In genomic region chr2:228447266-228447915, GRCh38 we compare ENCODE assay signal across 26 cellular contexts.
DNase-seq lines count a peak whose midpoint lies in the region; TF ChIP-seq lines count a peak whose summit lies in the region.
"Had no signal": no experiment of that assay in that cellular context is flagged by ENCODE, and none has a peak within 500 bp of the region (broad histone marks: within the 10 kb centered on the region; RNA-seq: fewer than 3 reads in every experiment).

No MANE protein-coding gene starts in this region.

- H3K4me3 Mint-ChIP-seq in glutamatergic neuron (ENCODE audit: unreplicated experiment), result no peak overlapping the region
- H3K4me3 Mint-ChIP-seq in activated naive CD4-positive, alpha-beta T cell treated with anti-CD3 and anti-CD28 coated beads for 36 hours, result no peak overlapping the region
- H3K4me3 Mint-ChIP-seq: activated CD4-positive, alpha-beta memory T cell treated with anti-CD3 and anti-CD28 coated beads for 36 hours; central memory CD8-positive, alpha-beta T cell; T-cell had no signal

- DNase-seq in DMS79 (lab: John Stamatoyannopoulos, UW) (peak; percentile 65), GM23248 (peak; percentile 7), NCI-H69 (lab: John Stamatoyannopoulos, UW) (peak; percentile 59), glutamatergic neuron (no peak), KBM-7 (no peak), medulla oblongata (ENCODE audit: extremely low spot score) (no peak)
- no peak for DNase-seq in stimulated activated CD8-positive, alpha-beta memory T cell treated with anti-CD3 and anti-CD28 coated beads, Interleukin-4, amount 100 ng/mL, for 48 hours
- DNase-seq in activated naive CD4-positive, alpha-beta T cell treated with anti-CD3 and anti-CD28 coated beads for 36 hours, result no peak
- DNase-seq: activated CD4-positive, alpha-beta memory T cell treated with anti-CD3 and anti-CD28 coated beads for 36 hours; activated effector memory CD4-positive, alpha-beta T cell treated with Interleukin-2 at 50 U/mL for 16 hours; DND-41; KG1; left colon; mesenchymal stem cell; NK-92 treated with Interleukin-12 subunit alpha and Interleukin-12 subunit beta, amount 100 ng/mL, for 24 hours; Peyer's patch; psoas muscle; stimulated activated CD4-positive, alpha-beta T cell treated with anti-CD3 and anti-CD28 coated beads, Interleukin-15, amount 100 ng/mL, for 24 hours; stimulated activated naive CD4-positive, alpha-beta T cell treated with Interleukin-2 at 50 U/mL for 16 hours; T-cell; testis; uterus had no signal

- no peaks in the 10 kb centered on the region for H3K9me3 ChIP-seq in GM23248 (ENCODE audit: low read depth)
- H3K9me3 ChIP-seq: Peyer's patch, psoas muscle, testis, uterus had no signal

- H3K27me3 ChIP-seq in GM23248 (replicated peaks; ENCODE audit: insufficient read depth), result no peaks in the 10 kb centered on the region
- H3K27me3 ChIP-seq: Peyer's patch, SJSA1, testis, uterus had no signal

- no peak overlapping the region for H3K9ac ChIP-seq in GM23248

- no peaks in the 10 kb centered on the region for H4K20me1 ChIP-seq in GM23248 (ENCODE audit: insufficient read depth)

- H3K4me2 ChIP-seq in GM23248 (ENCODE audit: unreplicated experiment), result no peak overlapping the region

- 52 to 63% methylated on average over 1 of the region's 1 CpG for WGBS in GM23248 (ENCODE audit: low coverage in 1 of 2, low lambda C conversion rate in 2 of 2, missing lambda C conversion rate in 2 of 2), 2 experiments

- H3K4me3 ChIP-seq in GM23248, result no peak overlapping the region
- H3K4me3 ChIP-seq: GM12878, Peyer's patch, psoas muscle, SJSA1, testis, uterus had no signal

- H3K79me2 ChIP-seq in GM23248 (ENCODE audit: insufficient read depth), result no peaks in the 10 kb centered on the region

- H3K27ac Mint-ChIP-seq in glutamatergic neuron (ENCODE audit: unreplicated experiment), result peak overlapping the region; percentile 88
- no peak overlapping the region for H3K27ac Mint-ChIP-seq in activated naive CD4-positive, alpha-beta T cell treated with anti-CD3 and anti-CD28 coated beads for 36 hours
- H3K27ac Mint-ChIP-seq: activated CD4-positive, alpha-beta memory T cell treated with anti-CD3 and anti-CD28 coated beads for 36 hours; T-cell had no signal

- no peak overlapping the region for H2AFZ ChIP-seq in GM23248

- CTCF ChIA-PET in activated naive CD4-positive, alpha-beta T cell treated with anti-CD3 and anti-CD28 coated beads for 36 hours (lab: Charles Lee), result no interaction called here

- intact Hi-C loops in activated naive CD4-positive, alpha-beta T cell treated with anti-CD3 and anti-CD28 coated beads for 36 hours (cut with micrococcal nuclease), result no loop called here

- H3K36me3 Mint-ChIP-seq in glutamatergic neuron (ENCODE audit: unreplicated experiment), result no peaks in the 10 kb centered on the region
- H3K36me3 Mint-ChIP-seq in activated naive CD4-positive, alpha-beta T cell treated with anti-CD3 and anti-CD28 coated beads for 36 hours (ENCODE audit: low read depth), result no peaks in the 10 kb centered on the region
- H3K36me3 Mint-ChIP-seq: activated CD4-positive, alpha-beta memory T cell treated with anti-CD3 and anti-CD28 coated beads for 36 hours; T-cell had no signal

- in situ Hi-C loops in GM23248 (cut with MboI), result no loop called here
- in situ Hi-C loops in KBM-7 (cut with MboI; ENCODE audit: low pct_unique_long_range_greater_than_20kb, low sequenced_read_pairs), result no loop called here

- H3K27me3 Mint-ChIP-seq in glutamatergic neuron (ENCODE audit: unreplicated experiment), result no peaks in the 10 kb centered on the region
- no peaks in the 10 kb centered on the region for H3K27me3 Mint-ChIP-seq in activated naive CD4-positive, alpha-beta T cell treated with anti-CD3 and anti-CD28 coated beads for 36 hours (ENCODE audit: low read depth)
- H3K27me3 Mint-ChIP-seq: activated CD4-positive, alpha-beta memory T cell treated with anti-CD3 and anti-CD28 coated beads for 36 hours; central memory CD8-positive, alpha-beta T cell; T-cell had no signal

- H3F3A ChIP-seq in GM23248 (ENCODE audit: insufficient read depth), result no peaks in the 10 kb centered on the region

- H3K36me3 ChIP-seq in GM23248 (ENCODE audit: low read depth), result no peaks in the 10 kb centered on the region
- H3K36me3 ChIP-seq: Peyer's patch, SJSA1, uterus had no signal

- H3K9me3 Mint-ChIP-seq in glutamatergic neuron (ENCODE audit: unreplicated experiment), result no peaks in the 10 kb centered on the region
- peaks cover 3% of the 10 kb centered on the region for H3K9me3 Mint-ChIP-seq in activated naive CD4-positive, alpha-beta T cell treated with anti-CD3 and anti-CD28 coated beads for 36 hours
- H3K9me3 Mint-ChIP-seq: central memory CD8-positive, alpha-beta T cell had no signal

- no peaks in the 10 kb centered on the region; the same call in 1 of the 2 replicates for H3K9me2 ChIP-seq in GM23248 (ENCODE audit: insufficient read depth)

- no peak for TF ChIP-seq CTCF in glutamatergic neuron (IDR thresholded peaks at IDR 0.05; ENCODE audit: partially characterized antibody, unreplicated experiment)

- no peaks in the 10 kb centered on the region for H3K4me1 ChIP-seq in GM23248 (ENCODE audit: insufficient read depth)
- H3K4me1 ChIP-seq: Peyer's patch, psoas muscle, SJSA1, testis, uterus had no signal

- H3K27ac ChIP-seq in GM23248, result no peak overlapping the region
- H3K27ac ChIP-seq: C4-2B, Peyer's patch, psoas muscle, SJSA1, testis, uterus had no signal

- peaks cover 19% of the 10 kb centered on the region for H3K4me1 Mint-ChIP-seq in glutamatergic neuron (ENCODE audit: low read depth, unreplicated experiment)
- H3K4me1 Mint-ChIP-seq in activated naive CD4-positive, alpha-beta T cell treated with anti-CD3 and anti-CD28 coated beads for 36 hours (ENCODE audit: low read depth), result no peaks in the 10 kb centered on the region
- H3K4me1 Mint-ChIP-seq: central memory CD8-positive, alpha-beta T cell; T-cell had no signal

Comparison
In these comparisons a context has a peak if more than half of its experiments do, and no peak if none do; other contexts are left out.
1. DNase-seq: peak in DMS79 (single experiment), GM23248 (single experiment) and NCI-H69 (single experiment); none in glutamatergic neuron (single experiment), KBM-7 (single experiment), stimulated activated CD8-positive, alpha-beta memory T cell treated with anti-CD3 and anti-CD28 coated beads, Interleukin-4, amount 100 ng/mL, for 48 hours (single experiment), medulla oblongata (single experiment) and activated naive CD4-positive, alpha-beta T cell treated with anti-CD3 and anti-CD28 coated beads for 36 hours (single experiment).